8 cellular contexts compared by ENCODE assay signal in genomic region chr15:73994419-73994883, GRCh38. TPM values are rescaled to one million over a fixed set of nuclear protein-coding genes. Genes with fewer than 3 reads are reported as not detected.
DNase-seq lines count a peak whose midpoint lies in the region; ATAC-seq and TF ChIP-seq lines count a peak whose summit lies in the region.

Gene PML (plus strand): TSS chr15:73994716. CDS start chr15:73994813, 97 bp downstream.

- H3K4me1 Mint-ChIP-seq in activated naive CD8-positive, alpha-beta T cell (ENCODE audit: low read depth) = peaks cover 59% of the 10 kb centered on the region

- peak within 1 kb of the TSS; percentile 94 for H2AFZ ChIP-seq in osteoblast (ENCODE audit: low read length)

- peak within 1 kb of the TSS; percentile 97 for H3K4me2 ChIP-seq in osteoblast (ENCODE audit: insufficient read depth, low read length)

- no peak for TF ChIP-seq CTCF in osteoblast (IDR thresholded peaks at IDR 0.05; ENCODE audit: extremely low read depth, low read depth, low read length)
- no peak for TF ChIP-seq CTCF in thoracic aorta (IDR thresholded peaks at IDR 0.05)

- no peaks in the 10 kb centered on the region for H3K27me3 Mint-ChIP-seq in activated naive CD8-positive, alpha-beta T cell

- no peaks in the 10 kb centered on the region for H3K27me3 ChIP-seq in osteoblast (ENCODE audit: insufficient read depth, low read length)
- no peaks in the 10 kb centered on the region for H3K27me3 ChIP-seq in thoracic aorta (replicated peaks; ENCODE audit: insufficient read depth)

- H3K79me2 ChIP-seq in osteoblast (ENCODE audit: insufficient read depth, low read length) = peaks cover 58% of the 10 kb centered on the region

- H3K36me3 ChIP-seq in osteoblast (ENCODE audit: insufficient read depth, low read length) = peaks cover 18% of the 10 kb centered on the region
- H3K36me3 ChIP-seq in thoracic aorta = peaks cover 17% of the 10 kb centered on the region

- peak; percentile 69 for ATAC-seq in HG02588 (IDR thresholded peaks at IDR 0.05; ENCODE audit: unreplicated experiment)
- ATAC-seq in thoracic aorta (ENCODE audit: insufficient number of reproducible peaks, low FRiP score, low read depth) = peak; percentile 62

- no peaks in the 10 kb centered on the region for H3K9me3 ChIP-seq in osteoblast (ENCODE audit: low read depth, low read length)
- H3K9me3 ChIP-seq in thoracic aorta = no peaks in the 10 kb centered on the region

- H3K27ac ChIP-seq in osteoblast (ENCODE audit: low read depth, low read length) (peak within 1 kb of the TSS; percentile 79), thoracic aorta (peak within 1 kb of the TSS; percentile 89 to 90)

- H3K4me3 ChIP-seq in osteoblast (ENCODE audit: insufficient read depth, low read length) (peak within 1 kb of the TSS; percentile 86), thoracic aorta (peak within 1 kb of the TSS; percentile 95)

- peaks cover 69% of the 10 kb centered on the region for H3K4me1 ChIP-seq in osteoblast (ENCODE audit: insufficient read depth, low read length)
- peaks cover 56 to 79% of the 10 kb centered on the region in 2 donors for H3K4me1 ChIP-seq in thoracic aorta (ENCODE audit: control insufficient read depth in 1 of 2, low read depth in 2 of 2)

- DNase-seq in GM04504 (ENCODE audit: low read depth) = peak; percentile 91
- peak; percentile 81 for DNase-seq in NCI-H1092 treated with DMSO at 0.1 percent for 48 hours (lab: John Stamatoyannopoulos, UW)
- DNase-seq in SKM-1 treated with dmso at 0.1 percent for 144 hours (lab: John Stamatoyannopoulos, UW; ENCODE audit: unreplicated experiment) = peak; percentile 91
- peak; percentile 95 for DNase-seq in glomerular visceral epithelial cell (ENCODE audit: extremely low spot score)
- DNase-seq in osteoblast (ENCODE audit: insufficient read length, low spot score, missing footprints) = peak; percentile 99
- DNase-seq in thoracic aorta (ENCODE audit: low spot score) = peak; percentile 97

- H3K27ac Mint-ChIP-seq in activated naive CD8-positive, alpha-beta T cell = peak within 1 kb of the TSS; percentile 97

- H3K4me3 Mint-ChIP-seq in activated naive CD8-positive, alpha-beta T cell = peak within 1 kb of the TSS; percentile 98

- H3K36me3 Mint-ChIP-seq in activated naive CD8-positive, alpha-beta T cell = peaks cover 4% of the 10 kb centered on the region

- peaks cover 28% of the 10 kb centered on the region for H4K20me1 ChIP-seq in osteoblast (ENCODE audit: insufficient read depth, low read length)

- no peaks in the 10 kb centered on the region for H3K9me3 Mint-ChIP-seq in activated naive CD8-positive, alpha-beta T cell (ENCODE audit: low read depth)

RNA-seq across cellular contexts. Expression of gene PML, which starts in this region (rescaled TPM):
- 46.7 and 50.7 TPM in 2 replicates for total RNA-seq in osteoblast
- total RNA-seq in thoracic aorta = 100 to 1,000 TPM in 1 of 2 donors, 10 to 100 TPM in 1; 77.2 to 138 TPM

Comparison
In these comparisons a context has a peak if more than half of its experiments do, and no peak if none do; other contexts are left out.
1. Peak in every context shown above with its lines: DNase-seq, ATAC-seq, H3K4me3 ChIP-seq and H3K27ac ChIP-seq.